In genomic region chr3:177731644-177732268, GRCh38 we compare ENCODE assay signal across 18 cellular contexts.
DNase-seq lines count a peak whose midpoint lies in the region; TF ChIP-seq lines count a peak whose summit lies in the region.
"Had no signal": no experiment of that assay in that cellular context is flagged by ENCODE, and none has a peak within 500 bp of the region (broad histone marks: within the 10 kb centered on the region; RNA-seq: fewer than 3 reads in every experiment).

No MANE protein-coding gene starts in this region.

- TF ChIP-seq CTCF in SK-N-SH (IDR thresholded peaks at IDR 0.05) (no peak), fibroblast of lung (conservative IDR thresholded peaks at IDR 0.05 in 1 of 2, IDR thresholded peaks at IDR 0.05 in 1 of 2; ENCODE audit: low read depth in 1 of 2, low read length in 2 of 2) (no peak)

- CTCF ChIA-PET in SK-N-SH (lab: Yijun Ruan, JAX): interaction anchor here (0.7 to 1.2 kb wide), 4 partner anchors 51 to 810 kb away, joined by 3 to 4 read pairs (median 4); no protein-coding TSS in a partner anchor

- H2BK5ac ChIP-seq in trophoblast cell (ENCODE audit: low read depth, low read length, poor library complexity): no peak overlapping the region

- no peak overlapping the region for H2AK5ac ChIP-seq in trophoblast cell (ENCODE audit: low read length)

- H3K4me3 ChIP-seq in SK-N-SH (ENCODE audit: low read depth in 2 of 2, low read length in 1 of 2) (no peak overlapping the region), fibroblast of lung (replicated peaks in 1 of 4; ENCODE audit: control extremely low read depth in 1 of 4, insufficient read depth in 1 of 4, low read depth in 3 of 4, low read length in 4 of 4) (no peak overlapping the region), trophoblast cell (ENCODE audit: low read depth, low read length) (no peak overlapping the region)
- H3K4me3 ChIP-seq: ascending aorta had no signal

- H3K4me2 ChIP-seq in SK-N-SH: no peak overlapping the region
- H3K4me2 ChIP-seq in fibroblast of lung (ENCODE audit: extremely low read depth, insufficient read depth, low read length): no peak overlapping the region
- H3K4me2 ChIP-seq in trophoblast cell (ENCODE audit: low read length): no peak overlapping the region
- H3K4me2 ChIP-seq: KMS-11 had no signal

- no peak overlapping the region for H4K8ac ChIP-seq in trophoblast cell (ENCODE audit: low read depth, low read length)

- no peak; the same call in 1 of the 2 replicates for TF ChIP-seq RAD21 in SK-N-SH (IDR thresholded peaks at IDR 0.05; ENCODE audit: low read length)

- H2AFZ ChIP-seq in SK-N-SH (ENCODE audit: low read depth) (peak overlapping the region; percentile 8; the same call in 1 of the 2 replicates), fibroblast of lung (ENCODE audit: low read length) (no peak overlapping the region), trophoblast cell (ENCODE audit: insufficient read depth, low read length, poor library complexity) (no peak overlapping the region)

- no peaks in the 10 kb centered on the region for H3K79me1 ChIP-seq in trophoblast cell (ENCODE audit: low read length)

- no peak overlapping the region for H4K12ac ChIP-seq in trophoblast cell (ENCODE audit: low read depth, low read length)

- H3K14ac ChIP-seq in trophoblast cell (ENCODE audit: low read length): no peak overlapping the region

- H3K4ac ChIP-seq in trophoblast cell (ENCODE audit: low read depth, low read length): no peak overlapping the region

- H4K91ac ChIP-seq in trophoblast cell (ENCODE audit: low read depth, low read length): no peak overlapping the region

- peaks cover 4% of the 10 kb centered on the region for H3F3A ChIP-seq in SK-N-SH (replicated peaks; ENCODE audit: insufficient read depth)

- POLR2A ChIA-PET in SK-N-SH (lab: Yijun Ruan, JAX): interaction anchor here (0.9 kb wide), 1 partner anchor 32 kb away, joined by 3 read pairs; no protein-coding TSS in a partner anchor

- H4K20me1 ChIP-seq in SK-N-SH (ENCODE audit: insufficient read depth): no peaks in the 10 kb centered on the region
- no peaks in the 10 kb centered on the region for H4K20me1 ChIP-seq in fibroblast of lung (ENCODE audit: control insufficient read depth, extremely low read depth, insufficient read depth, low read length)

- TF ChIP-seq EP300 in SK-N-SH (IDR thresholded peaks at IDR 0.05; ENCODE audit: borderline replicate concordance in 1 of 2, low read depth in 1 of 2, low read length in 1 of 2): peak in 1 of 2 experiments; percentile 69; a peak in 2 of 4 replicates

- no peaks in the 10 kb centered on the region for H3K9me2 ChIP-seq in SK-N-SH

- H3K9ac ChIP-seq in SK-N-SH (no peak overlapping the region), fibroblast of lung (ENCODE audit: insufficient read depth, low read length) (no peak overlapping the region), trophoblast cell (ENCODE audit: low read length) (no peak overlapping the region)
- H3K9ac ChIP-seq: KMS-11 had no signal

- DNase-seq in GM03348 (ENCODE audit: low spot score) (peak; percentile 33), SK-N-SH (no peak), fibroblast of lung (ENCODE audit: low read depth in 2 of 2) (peak; percentile 42 to 89), trophoblast cell (peak; percentile 18 to 52), ureter (ENCODE audit: low spot score) (no peak), NCI-H1694 (lab: John Stamatoyannopoulos, UW) (no peak), activated gamma-delta T cell (lab: John Stamatoyannopoulos, UW) (no peak)
- no peak for DNase-seq in activated effector memory CD4-positive, alpha-beta T cell treated with anti-CD3 and anti-CD28 coated beads, Interleukin-2, amount 50 U/mL, for 16 hours
- DNase-seq: activated CD4-positive, alpha-beta T cell treated with anti-CD3 and anti-CD28 coated beads, Interleukin-2, amount 50 U/mL, for 4 hours; activated T-cell treated with anti-CD3 and anti-CD28 coated beads, Interleukin-2, amount 50 U/mL, for 72 hours; CD4-positive, CD25-positive, alpha-beta regulatory T cell; effector CD8-positive, alpha-beta T cell; H7; NCI-H1436; NCI-H510A treated with DMSO at 0.1 percent for 48 hours; occipital lobe had no signal

- H3K27ac ChIP-seq in SK-N-SH (ENCODE audit: low read depth in 2 of 2, low read length in 1 of 2) (peak overlapping the region in 1 of 2 experiments; percentile 64; a peak in 2 of 4 replicates), fibroblast of lung (ENCODE audit: insufficient read depth, low read length) (no peak overlapping the region), trophoblast cell (ENCODE audit: low read depth, low read length) (no peak overlapping the region)
- H3K27ac ChIP-seq: ascending aorta, KMS-11 had no signal

- WGBS in SK-N-SH (ENCODE audit: low lambda C conversion rate): 44% methylated on average over 3 of the region's 3 CpGs
- no CpG with 5 or more reads among the region's 3 CpGs for WGBS in trophoblast cell (ENCODE audit: extremely low coverage, insufficient coverage, insufficient read length)

- no peak overlapping the region for H2BK12ac ChIP-seq in trophoblast cell (ENCODE audit: low read length)

- H3K9me3 ChIP-seq in SK-N-SH (no peaks in the 10 kb centered on the region), fibroblast of lung (ENCODE audit: control insufficient read depth, insufficient read depth, low read depth, low read length) (no peaks in the 10 kb centered on the region), trophoblast cell (ENCODE audit: insufficient read depth, low read depth, low read length) (no peaks in the 10 kb centered on the region)
- H3K9me3 ChIP-seq: ascending aorta had no signal

- H3K27me3 ChIP-seq in SK-N-SH (ENCODE audit: insufficient read depth) (no peaks in the 10 kb centered on the region), fibroblast of lung (ENCODE audit: control insufficient read depth, insufficient read depth, low read length) (no peaks in the 10 kb centered on the region), trophoblast cell (ENCODE audit: insufficient read depth, low read length) (no peaks in the 10 kb centered on the region)
- H3K27me3 ChIP-seq: ascending aorta had no signal

- no peak overlapping the region for H2BK120ac ChIP-seq in trophoblast cell (ENCODE audit: insufficient read depth, low read length, poor library complexity)

- H3K23ac ChIP-seq in trophoblast cell (ENCODE audit: low read length): no peak overlapping the region

- H3K4me1 ChIP-seq in SK-N-SH (ENCODE audit: control insufficient read depth in 1 of 2, insufficient read depth in 2 of 2, low read depth in 1 of 2, low read length in 1 of 2) (peaks cover 11 to 19% of the 10 kb centered on the region in 2 experiments; a peak in 3 of 4 replicates), fibroblast of lung (ENCODE audit: control insufficient read depth, extremely low read depth, insufficient read depth, low read length) (peaks cover 11% of the 10 kb centered on the region), trophoblast cell (ENCODE audit: control insufficient read depth in 1 of 2, insufficient read depth in 2 of 2, low read length in 2 of 2) (no peaks in the 10 kb centered on the region)

- H3K79me2 ChIP-seq in SK-N-SH (ENCODE audit: insufficient read depth) (no peaks in the 10 kb centered on the region), fibroblast of lung (ENCODE audit: control insufficient read depth, insufficient read depth, low read length) (no peaks in the 10 kb centered on the region), trophoblast cell (ENCODE audit: control insufficient read depth, insufficient read depth, low read length, poor library complexity) (no peaks in the 10 kb centered on the region)

- no peaks in the 10 kb centered on the region for H3K36me3 ChIP-seq in SK-N-SH (replicated peaks in 1 of 2; ENCODE audit: control insufficient read depth in 1 of 2, insufficient read depth in 2 of 2, low read length in 1 of 2)
- H3K36me3 ChIP-seq in fibroblast of lung (ENCODE audit: control insufficient read depth, insufficient read depth, low read length): no peaks in the 10 kb centered on the region
- H3K36me3 ChIP-seq in trophoblast cell (ENCODE audit: control insufficient read depth in 1 of 2, insufficient read depth in 2 of 2, low read length in 2 of 2): no peaks in the 10 kb centered on the region
- H3K36me3 ChIP-seq: ascending aorta had no signal

- no peak overlapping the region for H3K18ac ChIP-seq in trophoblast cell (ENCODE audit: low read length)

TF ChIP-seq in SK-N-SH, 30 proteins besides CTCF, POLR2A, EP300 and RAD21 (continues in another document):
- peak; percentile 11; the same call in 1 of the 2 replicates for TF ChIP-seq MXI1 (IDR thresholded peaks at IDR 0.05; ENCODE audit: low read depth, low read length)
- TF ChIP-seq GATA2 (CRISPR knock-in tag; IDR thresholded peaks at IDR 0.05): 0 out of 2 replicates have a peak, but pooled peaks have one; percentile 17
- TF ChIP-seq MEF2A (IDR thresholded peaks at IDR 0.05; ENCODE audit: borderline replicate concordance, low read depth): no peak
- TF ChIP-seq MAX (IDR thresholded peaks at IDR 0.05; ENCODE audit: low read depth): no peak
- no peak for TF ChIP-seq POLR2AphosphoS5 (IDR thresholded peaks at IDR 0.05; ENCODE audit: low read depth, low read length)
- no peak for TF ChIP-seq ELF1 (IDR thresholded peaks at IDR 0.05)
- TF ChIP-seq FOXM1 (IDR thresholded peaks at IDR 0.05; ENCODE audit: low read depth): no peak
- no peak for TF ChIP-seq CHD2 (IDR thresholded peaks at IDR 0.05; ENCODE audit: low read length, partially characterized antibody)
- no peak for TF ChIP-seq GABPA (IDR thresholded peaks at IDR 0.05; ENCODE audit: low read depth)

Comparison
In these comparisons a context has a peak if more than half of its experiments do, and no peak if none do; other contexts are left out.
1. DNase-seq: peak in GM03348 (single experiment), fibroblast of lung (2 of 2) and trophoblast cell (2 of 2); none in SK-N-SH (single experiment), ureter (single experiment), NCI-H1694 (single experiment), activated gamma-delta T cell (single experiment) and activated effector memory CD4-positive, alpha-beta T cell treated with anti-CD3 and anti-CD28 coated beads, Interleukin-2, amount 50 U/mL, for 16 hours (single experiment).